ENCODE assay signal across 19 cellular contexts in genomic region chr1:117169871-117170596, GRCh38. TPM values are rescaled to one million over a fixed set of nuclear protein-coding genes. Genes with fewer than 3 reads are reported as not detected.
"Had no signal": no experiment of that assay in that cellular context is flagged by ENCODE, and none has a peak within 500 bp of the region (broad histone marks: within the 10 kb centered on the region; RNA-seq: fewer than 3 reads in every experiment).

No MANE protein-coding gene starts in this region.

- H3K27ac Mint-ChIP-seq: activated B cell treated with CpG ODN at 0.5 μM for 24 hours; activated CD4-positive, alpha-beta T cell treated with anti-CD3 and anti-CD28 coated beads, Interleukin-2, amount 10 ng/mL, durations not matched to agents 7 days and 5 days; activated naive CD8-positive, alpha-beta T cell treated with anti-CD3 and anti-CD28 coated beads, Interleukin-2, amount 10 ng/mL, durations not matched to agents 7 days and 5 days; activated T-helper 1 cell treated with anti-CD3 and anti-CD28 coated beads, Interleukin-12 subunit alpha, Interleukin-12 subunit beta, Interleukin-2, Interleukin-4 antibody, amounts not matched to agents 30 ng/mL and 10 ng/mL and 1 ng/mL, durations not matched to agents 14 hours and 24 hours and 36 hours; dendritic cell treated with granulocyte-macrophage colony-stimulating factor and Interleukin-4, amounts not matched to agents 40 ng/mL and 50 ng/mL, for 4 days; natural killer cell; progenitor cell of endocrine pancreas; T-helper 17 cell had no signal

- H3K36me3 Mint-ChIP-seq: activated naive CD8-positive, alpha-beta T cell treated with anti-CD3 and anti-CD28 coated beads, Interleukin-2, amount 10 ng/mL, durations not matched to agents 7 days and 5 days; natural killer cell had no signal

- H3K9me3 ChIP-seq: gastrocnemius medialis, heart right ventricle, right lobe of liver, suprapubic skin had no signal

- ATAC-seq: heart right ventricle; left lobe of liver; natural killer cell; right lobe of liver; stimulated activated naive CD8-positive, alpha-beta T cell treated with anti-CD3 and anti-CD28 coated beads, Interleukin-15, Interleukin-2, amounts not matched to agents 100 U/mL and 50 U/mL, for 24 hours; T-helper 17 cell had no signal

- H3K36me3 ChIP-seq: gastrocnemius medialis, heart right ventricle, right lobe of liver, suprapubic skin had no signal

- H3K27me3 Mint-ChIP-seq: progenitor cell of endocrine pancreas, type B pancreatic cell had no signal

- H3K4me1 Mint-ChIP-seq: activated B cell treated with CpG ODN at 0.5 μM for 24 hours; activated CD4-positive, alpha-beta T cell treated with anti-CD3 and anti-CD28 coated beads, Interleukin-2, amount 10 ng/mL, durations not matched to agents 7 days and 5 days; activated naive CD8-positive, alpha-beta T cell treated with anti-CD3 and anti-CD28 coated beads, Interleukin-2, amount 10 ng/mL, durations not matched to agents 7 days and 5 days; natural killer cell; T-helper 17 cell had no signal

- H3K27ac ChIP-seq: heart right ventricle, right lobe of liver, suprapubic skin had no signal

- H3K27me3 ChIP-seq: gastrocnemius medialis, heart right ventricle, right lobe of liver, suprapubic skin had no signal

- DNase-seq: activated B cell treated with CpG ODN at 0.5 μM for 24 hours; activated CD4-positive, alpha-beta T cell treated with anti-CD3 and anti-CD28 coated beads, Interleukin-2, amount 10 ng/mL, durations not matched to agents 7 days and 5 days; activated CD8-positive, alpha-beta memory T cell treated with anti-CD3 and anti-CD28 coated beads, Interleukin-2, amount 50 U/mL, for 48 hours; activated naive CD8-positive, alpha-beta T cell treated with anti-CD3 and anti-CD28 coated beads, Interleukin-2, amount 10 ng/mL, durations not matched to agents 7 days and 5 days; erythroblast; gastrocnemius medialis; heart right ventricle; mammary epithelial cell; natural killer cell; occipital lobe; right lobe of liver; stimulated activated naive CD8-positive, alpha-beta T cell treated with anti-CD3 and anti-CD28 coated beads, Interleukin-15, Interleukin-2, amounts not matched to agents 100 U/mL and 50 U/mL, for 24 hours; T-helper 17 cell had no signal

- H3K4me3 Mint-ChIP-seq: activated B cell treated with CpG ODN at 0.5 μM for 24 hours; activated CD4-positive, alpha-beta T cell treated with anti-CD3 and anti-CD28 coated beads, Interleukin-2, amount 10 ng/mL, durations not matched to agents 7 days and 5 days; activated naive CD8-positive, alpha-beta T cell treated with anti-CD3 and anti-CD28 coated beads, Interleukin-2, amount 10 ng/mL, durations not matched to agents 7 days and 5 days; activated T-helper 1 cell treated with anti-CD3 and anti-CD28 coated beads, Interleukin-12 subunit alpha, Interleukin-12 subunit beta, Interleukin-2, Interleukin-4 antibody, amounts not matched to agents 30 ng/mL and 10 ng/mL and 1 ng/mL, durations not matched to agents 14 hours and 24 hours and 36 hours; dendritic cell treated with granulocyte-macrophage colony-stimulating factor and Interleukin-4, amounts not matched to agents 40 ng/mL and 50 ng/mL, for 4 days; natural killer cell; T-helper 17 cell; type B pancreatic cell had no signal

- H3K4me3 ChIP-seq: gastrocnemius medialis, heart right ventricle, right lobe of liver, suprapubic skin had no signal

- H3K4me1 ChIP-seq: gastrocnemius medialis, right lobe of liver, suprapubic skin had no signal

- H3K9me3 Mint-ChIP-seq: activated B cell treated with CpG ODN at 0.5 μM for 24 hours; activated CD4-positive, alpha-beta T cell treated with anti-CD3 and anti-CD28 coated beads, Interleukin-2, amount 10 ng/mL, durations not matched to agents 7 days and 5 days; activated naive CD8-positive, alpha-beta T cell treated with anti-CD3 and anti-CD28 coated beads, Interleukin-2, amount 10 ng/mL, durations not matched to agents 7 days and 5 days; activated T-helper 1 cell treated with anti-CD3 and anti-CD28 coated beads, Interleukin-12 subunit alpha, Interleukin-12 subunit beta, Interleukin-2, Interleukin-4 antibody, amounts not matched to agents 30 ng/mL and 10 ng/mL and 1 ng/mL, durations not matched to agents 14 hours and 24 hours and 36 hours; dendritic cell treated with granulocyte-macrophage colony-stimulating factor and Interleukin-4, amounts not matched to agents 40 ng/mL and 50 ng/mL, for 4 days; natural killer cell had no signal

RNA-seq across cellular contexts. Expression of gene VTCN1, which starts 40.7 kb away (rescaled TPM):
- total RNA-seq: activated B cell treated with CpG ODN at 0.5 μM for 24 hours; activated CD4-positive, alpha-beta T cell treated with anti-CD3 and anti-CD28 coated beads, Interleukin-2, amount 10 ng/mL, durations not matched to agents 7 days and 5 days; activated naive CD8-positive, alpha-beta T cell treated with anti-CD3 and anti-CD28 coated beads, Interleukin-2, amount 10 ng/mL, durations not matched to agents 7 days and 5 days; activated T-helper 1 cell treated with anti-CD3 and anti-CD28 coated beads, Interleukin-12 subunit alpha, Interleukin-12 subunit beta, Interleukin-2, Interleukin-4 antibody, amounts not matched to agents 30 ng/mL and 10 ng/mL and 1 ng/mL, durations not matched to agents 14 hours and 24 hours and 36 hours; gastrocnemius medialis; natural killer cell; T-helper 17 cell had no signal
- polyA plus RNA-seq: heart right ventricle had no signal
